Comparison of ENCODE assay signal across 8 cellular contexts in the genomic region with DNA sequence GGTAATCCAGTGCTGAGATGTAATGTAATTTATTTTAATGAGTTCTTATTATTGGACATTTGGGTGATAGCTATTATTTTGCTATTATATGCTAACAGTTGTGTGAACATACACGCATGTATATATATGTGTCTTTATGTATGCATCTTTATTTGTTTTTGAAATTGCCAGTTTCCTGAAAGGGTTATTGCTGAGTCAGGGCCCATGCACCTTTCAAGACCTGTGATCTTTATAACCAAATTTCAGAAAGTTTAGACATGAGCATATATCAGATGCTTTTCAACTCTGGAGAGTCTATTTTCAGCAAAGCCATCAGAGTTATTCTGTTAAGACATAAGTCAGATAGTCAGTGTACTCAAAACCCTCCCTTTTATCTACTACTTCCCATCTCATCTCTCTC.
"Had no signal": no experiment of that assay in that cellular context is flagged by ENCODE, and none has a peak within 500 bp of the region (broad histone marks: within the 10 kb centered on the region; RNA-seq: fewer than 3 reads in every experiment).

No MANE protein-coding gene starts in this region.

- FAIRE-seq: HTR-8/SVneo had no signal

- H3K4me3 Mint-ChIP-seq: HFFc6 had no signal

- H3K36me3 ChIP-seq: HAP-1 had no signal

- H3K27ac Mint-ChIP-seq: HFFc6 had no signal

- H3K27ac ChIP-seq: KMS-11 had no signal

- ATAC-seq: HCT116 had no signal

- H3K9ac ChIP-seq: KMS-11 had no signal

- DNase-seq: GOT3, H7, HFFc6, KBM-7 had no signal

- H3K4me3 ChIP-seq: HAP-1 had no signal

- H3K4me2 ChIP-seq: KMS-11 had no signal

- H3K4me1 ChIP-seq: HAP-1 had no signal

- H3K9me3 ChIP-seq: HAP-1 had no signal
